In genomic region chr20:3238616-3239025, GRCh38 we compare ENCODE assay signal across 8 cellular contexts. TPM values are rescaled to one million over a fixed set of nuclear protein-coding genes. Genes with fewer than 3 reads are reported as not detected.
DNase-seq lines count a peak whose midpoint lies in the region; ATAC-seq and TF ChIP-seq lines count a peak whose summit lies in the region.

No MANE protein-coding gene starts in this region.

- TF ChIP-seq CTCF in natural killer cell (IDR thresholded peaks at IDR 0.05) (no peak), uterus (IDR thresholded peaks at IDR 0.05) (no peak)

- H3K4me3 Mint-ChIP-seq in activated CD4-positive, alpha-beta T cell treated with anti-CD3 and anti-CD28 coated beads, Interleukin-2, amount 10 ng/mL, durations not matched to agents 7 days and 5 days, result peak overlapping the region; percentile 78
- peak overlapping the region; percentile 81 for H3K4me3 Mint-ChIP-seq in natural killer cell

- no peaks in the 10 kb centered on the region for H3K36me3 Mint-ChIP-seq in activated CD4-positive, alpha-beta T cell treated with anti-CD3 and anti-CD28 coated beads, Interleukin-2, amount 10 ng/mL, durations not matched to agents 7 days and 5 days (ENCODE audit: low read depth)
- no peaks in the 10 kb centered on the region for H3K36me3 Mint-ChIP-seq in natural killer cell

- H3K9me3 Mint-ChIP-seq in activated CD4-positive, alpha-beta T cell treated with anti-CD3 and anti-CD28 coated beads, Interleukin-2, amount 10 ng/mL, durations not matched to agents 7 days and 5 days, result no peaks in the 10 kb centered on the region
- H3K9me3 Mint-ChIP-seq in natural killer cell, result no peaks in the 10 kb centered on the region

- DNase-seq in DMS 273 (lab: John Stamatoyannopoulos, UW; ENCODE audit: unreplicated experiment) (peak; percentile 77), DMS 273 treated with DMSO at 0.1 percent for 48 hours (lab: John Stamatoyannopoulos, UW) (no peak), HuH-7 (ENCODE audit: low spot score) (peak; percentile 64), epidermal melanocyte (ENCODE audit: insufficient read length, low spot score) (peak; percentile 55), natural killer cell (no peak), uterus (no peak)
- DNase-seq in activated CD4-positive, alpha-beta T cell treated with anti-CD3 and anti-CD28 coated beads, Interleukin-2, amount 10 ng/mL, durations not matched to agents 7 days and 5 days, result peak; percentile 66

- no peak overlapping the region for H3K27ac ChIP-seq in uterus

- peaks cover 0 to 9% of the 10 kb centered on the region in 2 donors for H3K4me1 ChIP-seq in uterus

- ATAC-seq in natural killer cell (peak; percentile 60 to 75 (median 73)), GM21515 (IDR thresholded peaks at IDR 0.05; ENCODE audit: unreplicated experiment) (no peak)

- POLR2A ChIA-PET in activated CD4-positive, alpha-beta T cell treated with anti-CD3 and anti-CD28 coated beads, Interleukin-2, amount 10 ng/mL, durations not matched to agents 7 days and 5 days (lab: Charles Lee), result no interaction called here

- H3K27me3 ChIP-seq in uterus, result peaks cover 13 to 14% of the 10 kb centered on the region in 2 donors

- no peak overlapping the region for H3K27ac Mint-ChIP-seq in activated CD4-positive, alpha-beta T cell treated with anti-CD3 and anti-CD28 coated beads, Interleukin-2, amount 10 ng/mL, durations not matched to agents 7 days and 5 days
- no peak overlapping the region for H3K27ac Mint-ChIP-seq in natural killer cell

- H3K36me3 ChIP-seq in uterus, result no peaks in the 10 kb centered on the region

- TF ChIP-seq POLR2A in uterus (IDR thresholded peaks at IDR 0.05), result no peak

- peak overlapping the region; percentile 16 to 46 for H3K4me3 ChIP-seq in uterus

- no peaks in the 10 kb centered on the region for H3K9me3 ChIP-seq in uterus

- peaks cover 10% of the 10 kb centered on the region for H3K4me1 Mint-ChIP-seq in activated CD4-positive, alpha-beta T cell treated with anti-CD3 and anti-CD28 coated beads, Interleukin-2, amount 10 ng/mL, durations not matched to agents 7 days and 5 days
- H3K4me1 Mint-ChIP-seq in natural killer cell, result peaks cover 8 to 12% of the 10 kb centered on the region in 2 donors

- CTCF ChIA-PET in activated CD4-positive, alpha-beta T cell treated with anti-CD3 and anti-CD28 coated beads, Interleukin-2, amount 10 ng/mL, durations not matched to agents 7 days and 5 days (lab: Charles Lee), result interaction anchor here (0.6 to 1.2 kb wide), 3 partner anchors 20 to 32 kb away, joined by 3 to 4 read pairs (median 3); no protein-coding TSS in a partner anchor

- H3K27me3 Mint-ChIP-seq in activated CD4-positive, alpha-beta T cell treated with anti-CD3 and anti-CD28 coated beads, Interleukin-2, amount 10 ng/mL, durations not matched to agents 7 days and 5 days, result peaks cover 53% of the 10 kb centered on the region
- H3K27me3 Mint-ChIP-seq in natural killer cell (ENCODE audit: low read depth in 2 of 2), result peaks cover 45 to 53% of the 10 kb centered on the region in 2 donors

- intact Hi-C loops in natural killer cell (cut with micrococcal nuclease), result no loop called here
- intact Hi-C loops in uterus (cut with DNase I; ENCODE audit: low total_unique reads), result no loop called here

RNA-seq across cellular contexts. Expression of gene SLC4A11, which starts 0.4 kb away (rescaled TPM):
- under 1 TPM; 0.50 to 0.77 TPM for total RNA-seq in activated CD4-positive, alpha-beta T cell treated with anti-CD3 and anti-CD28 coated beads, Interleukin-2, amount 10 ng/mL, durations not matched to agents 7 days and 5 days
- total RNA-seq in natural killer cell (under 1 TPM; 0.31 to 0.68 (median 0.32) TPM), uterus (under 1 TPM in 3 of 4 donors, not detected in 1; 0.29 to 0.91 (median 0.76) TPM)

RNA-seq across cellular contexts. Expression of gene ITPA, which starts 29.3 kb away (rescaled TPM):
- total RNA-seq in activated CD4-positive, alpha-beta T cell treated with anti-CD3 and anti-CD28 coated beads, Interleukin-2, amount 10 ng/mL, durations not matched to agents 7 days and 5 days, result 10 to 100 TPM; 52.1 to 72.7 TPM
- 10 to 100 TPM; 49.6 to 53.2 (median 50.2) TPM for total RNA-seq in natural killer cell
- 10 to 100 TPM in 3 of 4 donors, 1 to 10 TPM in 1; 6.9 to 25.0 (median 21.8) TPM for total RNA-seq in uterus

RNA-seq across cellular contexts. Expression of gene DDRGK1, which starts 34.1 kb away (rescaled TPM):
- total RNA-seq in activated CD4-positive, alpha-beta T cell treated with anti-CD3 and anti-CD28 coated beads, Interleukin-2, amount 10 ng/mL, durations not matched to agents 7 days and 5 days, result 10 to 100 TPM; 46.5 to 58.9 TPM
- 10 to 100 TPM; 47.8 to 52.6 (median 52.4) TPM for total RNA-seq in natural killer cell
- total RNA-seq in uterus, result 10 to 100 TPM; 37.7 to 74.9 (median 40.1) TPM

Comparison
In these comparisons a context has a peak if more than half of its experiments do, and no peak if none do; other contexts are left out.
1. DNase-seq: peak in DMS 273 (single experiment), HuH-7 (single experiment), activated CD4-positive, alpha-beta T cell treated with anti-CD3 and anti-CD28 coated beads, Interleukin-2, amount 10 ng/mL, durations not matched to agents 7 days and 5 days (single experiment) and epidermal melanocyte (single experiment); none in DMS 273 treated with DMSO at 0.1 percent for 48 hours (single experiment), natural killer cell (single experiment) and uterus (0 of 2).